Comparison of ENCODE assay signal across 8 cellular contexts in the genomic region with DNA sequence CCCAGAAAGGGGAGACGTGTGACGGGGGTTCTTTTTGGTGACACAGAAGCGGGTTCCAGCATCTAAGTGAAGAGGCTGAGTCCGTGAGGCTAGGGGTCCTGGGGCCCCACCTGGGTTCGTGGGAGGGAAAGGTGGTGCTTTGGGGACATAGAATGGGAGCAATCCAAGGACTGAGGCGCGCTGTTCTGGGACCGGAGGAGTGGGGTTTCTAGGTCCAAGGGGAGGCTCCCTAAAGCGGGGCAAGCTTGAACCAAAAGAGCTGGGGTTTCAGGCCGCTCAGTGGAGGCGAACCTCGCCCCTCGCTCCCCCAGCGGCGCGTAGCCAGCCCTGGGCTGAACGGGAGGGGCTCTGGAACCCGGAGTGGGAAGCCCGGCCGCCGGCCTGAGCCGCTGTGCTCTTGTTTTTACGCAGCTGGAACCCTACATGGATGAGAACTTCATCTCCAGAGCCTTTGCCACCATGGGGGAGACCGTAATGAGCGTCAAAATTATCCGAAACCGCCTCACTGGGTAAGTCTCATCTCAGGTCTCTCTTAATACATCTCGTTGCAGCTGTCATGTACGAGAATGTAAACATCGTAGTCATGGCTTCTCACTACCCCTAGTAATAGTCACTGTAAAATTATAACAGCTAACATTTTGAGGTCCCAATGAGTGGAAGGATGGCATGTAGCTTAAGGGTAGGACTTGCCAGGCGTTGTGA. TPM values are rescaled to one million over a fixed set of nuclear protein-coding genes. Genes with fewer than 3 reads are reported as not detected.
DNase-seq lines count a peak whose midpoint lies in the region; ATAC-seq and TF ChIP-seq lines count a peak whose summit lies in the region.

No MANE protein-coding gene starts in this region.

- peak overlapping the region; percentile 83 to 93 (median 86) for H3K27ac ChIP-seq in esophagus muscularis mucosa (replicated peaks in 1 of 4)
- H3K27ac ChIP-seq in upper lobe of right lung: peak overlapping the region; percentile 88

- intact Hi-C loops in esophagus muscularis mucosa (cut with DNase I): loop anchor here (2.0 to 5.0 kb wide), 2 partner anchors 27 to 36 kb away; no protein-coding TSS in a partner anchor
- intact Hi-C loops in upper lobe of right lung (cut with DNase I): no loop called here

- H3K27me3 ChIP-seq in esophagus muscularis mucosa: no peaks in the 10 kb centered on the region
- H3K27me3 ChIP-seq in upper lobe of right lung: no peaks in the 10 kb centered on the region

- peak; percentile 8 for ATAC-seq in GM21786 (IDR thresholded peaks at IDR 0.05; ENCODE audit: unreplicated experiment)
- peak; percentile 45 for ATAC-seq in upper lobe of right lung

- H3K9me3 ChIP-seq in esophagus muscularis mucosa: no peaks in the 10 kb centered on the region
- H3K9me3 ChIP-seq in upper lobe of right lung: no peaks in the 10 kb centered on the region

- WGBS in esophagus muscularis mucosa: 1% methylated on average over 14 of the region's 31 CpGs

- TF ChIP-seq EP300 in esophagus muscularis mucosa (IDR thresholded peaks at IDR 0.05): no peak

- TF ChIP-seq CTCF in esophagus muscularis mucosa (IDR thresholded peaks at IDR 0.05) (no peak), upper lobe of right lung (IDR thresholded peaks at IDR 0.05) (no peak)

- DNase-seq in SIG-M5 treated with dmso at 0.1 percent for 504 hours (lab: John Stamatoyannopoulos, UW; ENCODE audit: unreplicated experiment) (peak; percentile 18), SIG-M5 (lab: John Stamatoyannopoulos, UW) (no peak), LHCN-M2 (ENCODE audit: low read depth) (peak; percentile 62), esophagus muscularis mucosa (ENCODE audit: extremely low spot score) (no peak), mucosa of gallbladder (ENCODE audit: low spot score) (peak; percentile 18), upper lobe of right lung (peak; percentile 75)
- peak; percentile 9 for DNase-seq in activated CD8-positive, alpha-beta memory T cell treated with anti-CD3 and anti-CD28 coated beads, Interleukin-2, amount 50 U/mL, for 1 hour (ENCODE audit: extremely low read depth)

- H3K4me1 ChIP-seq in esophagus muscularis mucosa (peaks cover 11 to 21% (median 19%) of the 10 kb centered on the region in 4 donors), upper lobe of right lung (peaks cover 5% of the 10 kb centered on the region)

- TF ChIP-seq POLR2A in esophagus muscularis mucosa (IDR thresholded peaks at IDR 0.05; ENCODE audit: low read depth): no peak

- H3K36me3 ChIP-seq in esophagus muscularis mucosa (peaks cover 13 to 41% (median 40%) of the 10 kb centered on the region in 4 donors), upper lobe of right lung (peaks cover 26% of the 10 kb centered on the region)

- H3K4me3 ChIP-seq in esophagus muscularis mucosa (peak overlapping the region; percentile 67 to 98 (median 74)), upper lobe of right lung (peak overlapping the region; percentile 99)

RNA-seq across cellular contexts. Expression of gene TRNAU1AP, which starts 0.5 kb away (rescaled TPM):
- total RNA-seq in LHCN-M2 (2014; rRNA removed) (17.8 and 22.6 TPM in 2 replicates), esophagus muscularis mucosa (10 to 100 TPM; 19.4 to 34.1 (median 23.2) TPM), mucosa of gallbladder (19.3 TPM), upper lobe of right lung (24.5 TPM)
- polyA plus RNA-seq in LHCN-M2 (2012): 36.0 TPM

RNA-seq across cellular contexts. Expression of gene RAB42, which starts 38.7 kb away (rescaled TPM):
- total RNA-seq in LHCN-M2 (2014; rRNA removed): 1.6 and 3.0 TPM in 2 replicates
- 1.6 TPM for polyA plus RNA-seq in LHCN-M2 (2012)
- 1 to 10 TPM in 3 of 4 donors, under 1 TPM in 1; 0.98 to 4.0 (median 2.9) TPM for total RNA-seq in esophagus muscularis mucosa
- 1.8 TPM for total RNA-seq in mucosa of gallbladder
- 5.5 TPM for total RNA-seq in upper lobe of right lung

RNA-seq across cellular contexts. Expression of gene RCC1, which starts 47.5 kb away (rescaled TPM):
- total RNA-seq in LHCN-M2 (2014; rRNA removed) (46.4 and 53.1 TPM in 2 replicates), esophagus muscularis mucosa (10 to 100 TPM in 2 of 4 donors, 1 to 10 TPM in 2; 8.3 to 17.1 (median 11.3) TPM), mucosa of gallbladder (30.3 TPM), upper lobe of right lung (27.9 TPM)
- polyA plus RNA-seq in LHCN-M2 (2012): 34.8 TPM

Comparison
In these comparisons a context has a peak if more than half of its experiments do, and no peak if none do; other contexts are left out.
1. DNase-seq: peak in SIG-M5 treated with dmso at 0.1 percent for 504 hours (single experiment), LHCN-M2 (single experiment), activated CD8-positive, alpha-beta memory T cell treated with anti-CD3 and anti-CD28 coated beads, Interleukin-2, amount 50 U/mL, for 1 hour (single experiment), mucosa of gallbladder (single experiment) and upper lobe of right lung (single experiment); none in SIG-M5 (single experiment) and esophagus muscularis mucosa (single experiment).